ENCODE assay signal across 2 cellular contexts in the genomic region with DNA sequence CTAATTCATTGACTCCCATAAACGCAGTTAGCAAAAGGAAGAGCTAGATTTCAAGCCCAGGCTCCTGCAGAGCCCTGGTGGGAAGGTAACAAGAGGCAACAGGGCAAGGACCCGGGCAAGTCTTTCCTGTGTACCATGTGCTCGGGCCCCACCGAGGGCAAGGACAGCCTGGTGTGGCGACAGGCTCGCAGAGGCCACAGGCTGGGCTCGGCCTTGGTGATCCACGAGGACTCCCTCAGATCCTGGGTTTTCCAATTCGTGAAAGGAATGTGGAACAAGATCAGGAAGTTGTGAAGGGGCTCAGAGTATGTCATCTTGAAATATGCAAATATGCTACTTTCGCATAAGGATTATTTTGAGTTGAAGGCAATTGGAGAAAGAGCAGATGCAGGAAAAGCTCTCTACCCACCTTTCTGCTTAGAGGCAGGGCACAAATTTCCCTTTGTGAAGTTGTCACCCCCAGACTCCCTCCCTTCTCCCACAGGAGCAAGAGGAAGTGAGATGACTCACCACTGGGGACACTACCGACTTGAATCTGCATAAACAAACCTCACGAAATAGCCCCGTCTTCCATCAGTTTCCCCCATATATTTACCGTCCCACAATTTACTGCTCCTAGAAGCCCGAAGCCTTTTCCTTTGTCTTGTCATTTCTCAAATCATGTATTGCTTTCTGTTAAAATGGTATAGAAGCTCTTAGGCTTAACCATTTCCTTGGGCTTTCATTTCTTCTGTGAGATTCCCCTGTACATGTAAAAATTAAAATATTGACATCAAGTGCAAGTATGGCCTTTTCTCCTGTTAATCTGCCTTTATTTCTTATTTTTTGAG.
A peak's percentile ranks its signal among the peaks of the same experiment; 100 is the strongest.
TF ChIP-seq lines count a peak whose summit lies in the region.

No MANE protein-coding gene starts in this region.

TF ChIP-seq in HEK293, 187 proteins besides CTCF, POLR2A, EP300 and RAD21 (continued from another document and continues in another):
- TF ChIP-seq BCL11A (tag by site-specific recombination; IDR thresholded peaks at IDR 0.05; ENCODE audit: low read depth) (no peak), EGR2 (tag by site-specific recombination; IDR thresholded peaks at IDR 0.05; ENCODE audit: low read depth) (peak; percentile 29; the same call in 1 of the 2 replicates), ZBTB21 (tag by site-specific recombination; IDR thresholded peaks at IDR 0.05) (no peak), FEZF1 (tag by site-specific recombination; IDR thresholded peaks at IDR 0.05) (no peak), ZFHX2 (tag by site-specific recombination; conservative IDR thresholded peaks at IDR 0.05) (peak; percentile 31; the same call in 1 of the 2 replicates), ZNF121 (tag by site-specific recombination; IDR thresholded peaks at IDR 0.05) (no peak), ZBTB8A (tag by site-specific recombination; IDR thresholded peaks at IDR 0.05) (no peak), IKZF3 (tag by site-specific recombination; IDR thresholded peaks at IDR 0.05) (peak; percentile 56), ZNF624 (tag by site-specific recombination; IDR thresholded peaks at IDR 0.05) (no peak), ZNF785 (tag by site-specific recombination; IDR thresholded peaks at IDR 0.05) (no peak), ZBTB17 (tag by site-specific recombination; IDR thresholded peaks at IDR 0.05) (no peak), ZNF19 (tag by site-specific recombination; IDR thresholded peaks at IDR 0.05; ENCODE audit: low read depth) (no peak), TRIM28 (IDR thresholded peaks at IDR 0.05; ENCODE audit: borderline replicate concordance, low read length) (no peak), OSR2 (tag by site-specific recombination; IDR thresholded peaks at IDR 0.05) (peak; percentile 83), ZNF37A (tag by site-specific recombination; IDR thresholded peaks at IDR 0.05) (no peak)
- TF ChIP-seq, protein P1, sequence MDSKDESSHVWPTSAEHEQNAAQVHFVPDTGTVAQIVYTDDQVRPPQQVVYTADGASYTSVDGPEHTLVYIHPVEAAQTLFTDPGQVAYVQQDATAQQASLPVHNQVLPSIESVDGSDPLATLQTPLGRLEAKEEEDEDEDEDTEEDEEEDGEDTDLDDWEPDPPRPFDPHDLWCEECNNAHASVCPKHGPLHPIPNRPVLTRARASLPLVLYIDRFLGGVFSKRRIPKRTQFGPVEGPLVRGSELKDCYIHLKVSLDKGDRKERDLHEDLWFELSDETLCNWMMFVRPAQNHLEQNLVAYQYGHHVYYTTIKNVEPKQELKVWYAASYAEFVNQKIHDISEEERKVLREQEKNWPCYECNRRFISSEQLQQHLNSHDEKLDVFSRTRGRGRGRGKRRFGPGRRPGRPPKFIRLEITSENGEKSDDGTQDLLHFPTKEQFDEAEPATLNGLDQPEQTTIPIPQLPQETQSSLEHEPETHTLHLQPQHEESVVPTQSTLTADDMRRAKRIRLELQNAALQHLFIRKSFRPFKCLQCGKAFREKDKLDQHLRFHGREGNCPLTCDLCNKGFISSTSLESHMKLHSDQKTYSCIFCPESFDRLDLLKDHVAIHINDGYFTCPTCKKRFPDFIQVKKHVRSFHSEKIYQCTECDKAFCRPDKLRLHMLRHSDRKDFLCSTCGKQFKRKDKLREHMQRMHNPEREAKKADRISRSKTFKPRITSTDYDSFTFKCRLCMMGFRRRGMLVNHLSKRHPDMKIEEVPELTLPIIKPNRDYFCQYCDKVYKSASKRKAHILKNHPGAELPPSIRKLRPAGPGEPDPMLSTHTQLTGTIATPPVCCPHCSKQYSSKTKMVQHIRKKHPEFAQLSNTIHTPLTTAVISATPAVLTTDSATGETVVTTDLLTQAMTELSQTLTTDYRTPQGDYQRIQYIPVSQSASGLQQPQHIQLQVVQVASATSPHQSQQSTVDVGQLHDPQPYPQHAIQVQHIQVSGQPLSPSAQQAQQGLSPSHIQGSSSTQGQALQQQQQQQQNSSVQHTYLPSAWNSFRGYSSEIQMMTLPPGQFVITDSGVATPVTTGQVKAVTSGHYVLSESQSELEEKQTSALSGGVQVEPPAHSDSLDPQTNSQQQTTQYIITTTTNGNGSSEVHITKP (tag by site-specific recombination; IDR thresholded peaks at IDR 0.05) = 0 out of 2 replicates have a peak, but pooled peaks have one; percentile 44
- TF ChIP-seq, protein P2, sequence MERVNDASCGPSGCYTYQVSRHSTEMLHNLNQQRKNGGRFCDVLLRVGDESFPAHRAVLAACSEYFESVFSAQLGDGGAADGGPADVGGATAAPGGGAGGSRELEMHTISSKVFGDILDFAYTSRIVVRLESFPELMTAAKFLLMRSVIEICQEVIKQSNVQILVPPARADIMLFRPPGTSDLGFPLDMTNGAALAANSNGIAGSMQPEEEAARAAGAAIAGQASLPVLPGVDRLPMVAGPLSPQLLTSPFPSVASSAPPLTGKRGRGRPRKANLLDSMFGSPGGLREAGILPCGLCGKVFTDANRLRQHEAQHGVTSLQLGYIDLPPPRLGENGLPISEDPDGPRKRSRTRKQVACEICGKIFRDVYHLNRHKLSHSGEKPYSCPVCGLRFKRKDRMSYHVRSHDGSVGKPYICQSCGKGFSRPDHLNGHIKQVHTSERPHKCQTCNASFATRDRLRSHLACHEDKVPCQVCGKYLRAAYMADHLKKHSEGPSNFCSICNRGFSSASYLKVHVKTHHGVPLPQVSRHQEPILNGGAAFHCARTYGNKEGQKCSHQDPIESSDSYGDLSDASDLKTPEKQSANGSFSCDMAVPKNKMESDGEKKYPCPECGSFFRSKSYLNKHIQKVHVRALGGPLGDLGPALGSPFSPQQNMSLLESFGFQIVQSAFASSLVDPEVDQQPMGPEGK (tag by site-specific recombination; IDR thresholded peaks at IDR 0.05) = peak; percentile 71
- TF ChIP-seq, protein P3, sequence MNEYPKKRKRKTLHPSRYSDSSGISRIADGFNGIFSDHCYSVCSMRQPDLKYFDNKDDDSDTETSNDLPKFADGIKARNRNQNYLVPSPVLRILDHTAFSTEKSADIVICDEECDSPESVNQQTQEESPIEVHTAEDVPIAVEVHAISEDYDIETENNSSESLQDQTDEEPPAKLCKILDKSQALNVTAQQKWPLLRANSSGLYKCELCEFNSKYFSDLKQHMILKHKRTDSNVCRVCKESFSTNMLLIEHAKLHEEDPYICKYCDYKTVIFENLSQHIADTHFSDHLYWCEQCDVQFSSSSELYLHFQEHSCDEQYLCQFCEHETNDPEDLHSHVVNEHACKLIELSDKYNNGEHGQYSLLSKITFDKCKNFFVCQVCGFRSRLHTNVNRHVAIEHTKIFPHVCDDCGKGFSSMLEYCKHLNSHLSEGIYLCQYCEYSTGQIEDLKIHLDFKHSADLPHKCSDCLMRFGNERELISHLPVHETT (tag by site-specific recombination; IDR thresholded peaks at IDR 0.05) = 0 out of 2 replicates have a peak, but pooled peaks have one; percentile 22

TF ChIP-seq in WTC11, 78 proteins besides CTCF, POLR2A, EP300 and RAD21:
- TF ChIP-seq, protein P4, sequence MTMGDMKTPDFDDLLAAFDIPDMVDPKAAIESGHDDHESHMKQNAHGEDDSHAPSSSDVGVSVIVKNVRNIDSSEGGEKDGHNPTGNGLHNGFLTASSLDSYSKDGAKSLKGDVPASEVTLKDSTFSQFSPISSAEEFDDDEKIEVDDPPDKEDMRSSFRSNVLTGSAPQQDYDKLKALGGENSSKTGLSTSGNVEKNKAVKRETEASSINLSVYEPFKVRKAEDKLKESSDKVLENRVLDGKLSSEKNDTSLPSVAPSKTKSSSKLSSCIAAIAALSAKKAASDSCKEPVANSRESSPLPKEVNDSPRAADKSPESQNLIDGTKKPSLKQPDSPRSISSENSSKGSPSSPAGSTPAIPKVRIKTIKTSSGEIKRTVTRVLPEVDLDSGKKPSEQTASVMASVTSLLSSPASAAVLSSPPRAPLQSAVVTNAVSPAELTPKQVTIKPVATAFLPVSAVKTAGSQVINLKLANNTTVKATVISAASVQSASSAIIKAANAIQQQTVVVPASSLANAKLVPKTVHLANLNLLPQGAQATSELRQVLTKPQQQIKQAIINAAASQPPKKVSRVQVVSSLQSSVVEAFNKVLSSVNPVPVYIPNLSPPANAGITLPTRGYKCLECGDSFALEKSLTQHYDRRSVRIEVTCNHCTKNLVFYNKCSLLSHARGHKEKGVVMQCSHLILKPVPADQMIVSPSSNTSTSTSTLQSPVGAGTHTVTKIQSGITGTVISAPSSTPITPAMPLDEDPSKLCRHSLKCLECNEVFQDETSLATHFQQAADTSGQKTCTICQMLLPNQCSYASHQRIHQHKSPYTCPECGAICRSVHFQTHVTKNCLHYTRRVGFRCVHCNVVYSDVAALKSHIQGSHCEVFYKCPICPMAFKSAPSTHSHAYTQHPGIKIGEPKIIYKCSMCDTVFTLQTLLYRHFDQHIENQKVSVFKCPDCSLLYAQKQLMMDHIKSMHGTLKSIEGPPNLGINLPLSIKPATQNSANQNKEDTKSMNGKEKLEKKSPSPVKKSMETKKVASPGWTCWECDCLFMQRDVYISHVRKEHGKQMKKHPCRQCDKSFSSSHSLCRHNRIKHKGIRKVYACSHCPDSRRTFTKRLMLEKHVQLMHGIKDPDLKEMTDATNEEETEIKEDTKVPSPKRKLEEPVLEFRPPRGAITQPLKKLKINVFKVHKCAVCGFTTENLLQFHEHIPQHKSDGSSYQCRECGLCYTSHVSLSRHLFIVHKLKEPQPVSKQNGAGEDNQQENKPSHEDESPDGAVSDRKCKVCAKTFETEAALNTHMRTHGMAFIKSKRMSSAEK (CRISPR knock-in tag; IDR thresholded peaks at IDR 0.05; ENCODE audit: borderline replicate concordance) = 0 out of 2 replicates have a peak, but pooled peaks have one; percentile 52
- TF ChIP-seq, protein P5, sequence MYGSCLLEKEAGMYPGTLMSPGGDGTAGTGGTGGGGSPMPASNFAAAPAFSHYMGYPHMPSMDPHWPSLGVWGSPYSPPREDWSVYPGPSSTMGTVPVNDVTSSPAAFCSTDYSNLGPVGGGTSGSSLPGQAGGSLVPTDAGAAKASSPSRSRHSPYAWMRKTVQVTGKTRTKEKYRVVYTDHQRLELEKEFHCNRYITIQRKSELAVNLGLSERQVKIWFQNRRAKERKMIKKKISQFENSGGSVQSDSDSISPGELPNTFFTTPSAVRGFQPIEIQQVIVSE (CRISPR knock-in tag; IDR thresholded peaks at IDR 0.05; ENCODE audit: borderline replicate concordance) = no peak
- TF ChIP-seq PRRX2 (CRISPR knock-in tag; IDR thresholded peaks at IDR 0.05) = no peak
- TF ChIP-seq, protein P6, sequence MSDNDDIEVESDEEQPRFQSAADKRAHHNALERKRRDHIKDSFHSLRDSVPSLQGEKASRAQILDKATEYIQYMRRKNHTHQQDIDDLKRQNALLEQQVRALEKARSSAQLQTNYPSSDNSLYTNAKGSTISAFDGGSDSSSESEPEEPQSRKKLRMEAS (CRISPR knock-in tag; IDR thresholded peaks at IDR 0.05) = peak; percentile 79
